ENCODE assay signal across 8 cellular contexts in genomic region chr12:113184098-113184899, GRCh38. TPM values are rescaled to one million over a fixed set of nuclear protein-coding genes. Genes with fewer than 3 reads are reported as not detected.
DNase-seq lines count a peak whose midpoint lies in the region; ATAC-seq and TF ChIP-seq lines count a peak whose summit lies in the region.

No MANE protein-coding gene starts in this region.

- POLR2A ChIA-PET in Panc1 (lab: Charles Lee): no interaction called here

- intact Hi-C loops in Panc1 (cut with micrococcal nuclease; ENCODE audit: unreplicated experiment): no loop called here
- intact Hi-C loops in esophagus muscularis mucosa (cut with DNase I): no loop called here

- DNase-seq in SHP77 (lab: John Stamatoyannopoulos, UW) (peak; percentile 65 to 79), SHP77 treated with DMSO at 0.1 percent for 48 hours (lab: John Stamatoyannopoulos, UW) (no peak), Panc1 (ENCODE audit: low read depth, low spot score) (peak; percentile 68), esophagus muscularis mucosa (ENCODE audit: extremely low spot score) (peak; percentile 92), medulla oblongata (ENCODE audit: extremely low spot score) (no peak), D341Med (ENCODE audit: low spot score) (no peak)

- BruUV-seq in Panc1 (replicated peaks; lab: Mats Ljungman, UMichigan): no TSS peak

- TF ChIP-seq CTCF in Panc1 (IDR thresholded peaks at IDR 0.05) (no peak), esophagus muscularis mucosa (IDR thresholded peaks at IDR 0.05) (no peak), neutrophil (IDR thresholded peaks at IDR 0.05) (no peak)

- H3K27ac ChIP-seq in Panc1 (ENCODE audit: low read length): peak overlapping the region; percentile 77
- H3K27ac ChIP-seq in esophagus muscularis mucosa (replicated peaks in 1 of 4): peak overlapping the region; percentile 91 to 98 (median 95)
- peak overlapping the region; percentile 95 for H3K27ac ChIP-seq in neutrophil

- TF ChIP-seq POLR2A in esophagus muscularis mucosa (IDR thresholded peaks at IDR 0.05; ENCODE audit: low read depth): no peak

- no peaks in the 10 kb centered on the region for H3K9me3 ChIP-seq in Panc1 (ENCODE audit: control insufficient read depth, insufficient read depth, low read depth, low read length)
- no peaks in the 10 kb centered on the region for H3K9me3 ChIP-seq in esophagus muscularis mucosa
- no peaks in the 10 kb centered on the region for H3K9me3 ChIP-seq in neutrophil

- no peak for TF ChIP-seq EP300 in esophagus muscularis mucosa (IDR thresholded peaks at IDR 0.05)

- H3K4me1 ChIP-seq in Panc1 (ENCODE audit: control insufficient read depth, insufficient read depth, low read length): peaks cover 14% of the 10 kb centered on the region
- H3K4me1 ChIP-seq in esophagus muscularis mucosa: peaks cover 23 to 41% (median 36%) of the 10 kb centered on the region in 4 donors
- H3K4me1 ChIP-seq in neutrophil (ENCODE audit: control insufficient read depth in 1 of 2, insufficient read depth in 1 of 2, low read depth in 1 of 2, low read length in 1 of 2): peaks cover 16 to 20% of the 10 kb centered on the region in 2 experiments

- CTCF ChIA-PET in Panc1 (lab: Charles Lee): interaction anchor here (0.9 kb wide), 1 partner anchor 277 kb away, joined by 4 read pairs; no protein-coding TSS in a partner anchor

- H3K36me3 ChIP-seq in Panc1 (ENCODE audit: control insufficient read depth, insufficient read depth, low read length) (peaks cover 14% of the 10 kb centered on the region), esophagus muscularis mucosa (peaks cover 17 to 37% (median 26%) of the 10 kb centered on the region in 4 donors), neutrophil (peaks cover 17% of the 10 kb centered on the region)

- in situ Hi-C loops in Panc1 (cut with HindIII; ENCODE audit: low pct_unique_long_range_greater_than_20kb, low sequenced_read_pairs): no loop called here

- H3K4me3 ChIP-seq in Panc1 (ENCODE audit: low read depth in 2 of 2, low read length in 2 of 2): peak overlapping the region; percentile 78 to 84
- H3K4me3 ChIP-seq in esophagus muscularis mucosa: peak overlapping the region; percentile 67 to 98 (median 92)
- peak overlapping the region; percentile 97 to 100 for H3K4me3 ChIP-seq in neutrophil (ENCODE audit: low read depth in 1 of 2, low read length in 1 of 2)

- H3K27me3 ChIP-seq in Panc1 (ENCODE audit: control insufficient read depth, insufficient read depth, low read length): no peaks in the 10 kb centered on the region
- H3K27me3 ChIP-seq in esophagus muscularis mucosa: no peaks in the 10 kb centered on the region
- no peaks in the 10 kb centered on the region for H3K27me3 ChIP-seq in neutrophil

- ATAC-seq in HG02840 (IDR thresholded peaks at IDR 0.05; ENCODE audit: low FRiP score, unreplicated experiment) (peak; percentile 48), Panc1 (peak; percentile 79)

- 31% methylated on average over 25 of the region's 26 CpGs for WGBS in esophagus muscularis mucosa

RNA-seq across cellular contexts. Expression of gene DDX54, which starts 1.0 kb away (rescaled TPM):
- total RNA-seq in Panc1 (2021; ENCODE audit: unreplicated experiment) (101 TPM), esophagus muscularis mucosa (10 to 100 TPM; 29.1 to 59.6 (median 52.7) TPM)
- polyA plus RNA-seq in Panc1 (2012; ENCODE audit: insufficient read length): 156 TPM

RNA-seq across cellular contexts. Expression of gene RITA1, which starts 1.2 kb away (rescaled TPM):
- total RNA-seq in Panc1 (2021; ENCODE audit: unreplicated experiment) (41.0 TPM), esophagus muscularis mucosa (10 to 100 TPM; 12.3 to 21.4 (median 16.2) TPM)
- 45.7 TPM for polyA plus RNA-seq in Panc1 (2012; ENCODE audit: insufficient read length)

RNA-seq across cellular contexts. Expression of gene CFAP73, which starts 34.8 kb away (rescaled TPM):
- 0.10 TPM for total RNA-seq in Panc1 (2021; ENCODE audit: unreplicated experiment)
- not detected for polyA plus RNA-seq in Panc1 (2012; ENCODE audit: insufficient read length)
- not detected for total RNA-seq in esophagus muscularis mucosa

RNA-seq across cellular contexts. Expression of gene TPCN1, which starts 37.0 kb away (rescaled TPM):
- 75.2 TPM for total RNA-seq in Panc1 (2021; ENCODE audit: unreplicated experiment)
- polyA plus RNA-seq in Panc1 (2012; ENCODE audit: insufficient read length): 94.6 TPM
- 10 to 100 TPM; 31.1 to 54.0 (median 34.5) TPM for total RNA-seq in esophagus muscularis mucosa

RNA-seq across cellular contexts. Expression of gene RASAL1, which starts 48.7 kb away (rescaled TPM):
- 0.28 TPM for total RNA-seq in Panc1 (2021; ENCODE audit: unreplicated experiment)
- polyA plus RNA-seq in Panc1 (2012; ENCODE audit: insufficient read length): 0.27 TPM
- under 1 TPM in 1 of 4 donors, not detected in 3; 0.17 TPM for total RNA-seq in esophagus muscularis mucosa

Comparison
In these comparisons a context has a peak if more than half of its experiments do, and no peak if none do; other contexts are left out.
1. DNase-seq: peak in SHP77 (2 of 2), Panc1 (single experiment) and esophagus muscularis mucosa (single experiment); none in SHP77 treated with DMSO at 0.1 percent for 48 hours (single experiment), medulla oblongata (single experiment) and D341Med (single experiment).
2. Peak in every context shown above with its lines, with median percentiles within 50 percentile points of each other: H3K27ac ChIP-seq and H3K4me3 ChIP-seq.